In genomic region chr19:45994456-45994988, GRCh38 we compare ENCODE assay signal across 8 cellular contexts. TPM values are rescaled to one million over a fixed set of nuclear protein-coding genes. Genes with fewer than 3 reads are reported as not detected.
A peak's percentile ranks its signal among the peaks of the same experiment; 100 is the strongest.
DNase-seq lines count a peak whose midpoint lies in the region; ATAC-seq, FAIRE-seq and TF ChIP-seq lines count a peak whose summit lies in the region.

No MANE protein-coding gene starts in this region.

- H3K36me3 ChIP-seq in PC-3 (ENCODE audit: low read depth, low read length) (no peaks in the 10 kb centered on the region), cardiac muscle cell (no peaks in the 10 kb centered on the region)

- DNase-seq in PC-3 (no peak), cardiac muscle cell (ENCODE audit: low read depth in 1 of 2, low spot score in 1 of 2) (no peak), immature natural killer cell (no peak), GM19239 (ENCODE audit: insufficient read length, low spot score) (no peak), NCI-H2227 treated with DMSO at 0.1 percent for 48 hours (lab: John Stamatoyannopoulos, UW) (no peak)
- no peak for DNase-seq in stimulated activated effector memory CD8-positive, alpha-beta T cell treated with anti-CD3 and anti-CD28 coated beads, Interleukin-12 subunit alpha, Interleukin-12 subunit beta, amount 100 ng/mL, for 72 hours (ENCODE audit: low spot score in 2 of 2)

- POLR2A ChIA-PET in PC-3 (lab: Charles Lee; ENCODE audit: unreplicated experiment) = interaction anchor here (0.6 kb wide), 3 partner anchors 11 to 91 kb away, joined by 3 to 12 read pairs (median 4); no protein-coding TSS in a partner anchor

- H3K27me3 Mint-ChIP-seq in immature natural killer cell (ENCODE audit: low read depth in 3 of 3) = peaks cover 3 to 8% (median 5%) of the 10 kb centered on the region in 3 donors

- H3K4me1 Mint-ChIP-seq in stimulated activated effector memory CD8-positive, alpha-beta T cell treated with anti-CD3 and anti-CD28 coated beads, Interleukin-12 subunit alpha, Interleukin-12 subunit beta, amount 100 ng/mL, for 72 hours = peaks cover 11% of the 10 kb centered on the region
- H3K4me1 Mint-ChIP-seq in immature natural killer cell = peaks cover 2 to 8% of the 10 kb centered on the region in 2 donors

- H3K4me3 ChIP-seq in PC-3 (ENCODE audit: low read length) (peak overlapping the region; percentile 75), cardiac muscle cell (peak overlapping the region; percentile 37)

- H2AFZ ChIP-seq in PC-3 (ENCODE audit: low read length) = peak overlapping the region; percentile 97

- H3K9ac ChIP-seq in PC-3 (ENCODE audit: low read length) = peak overlapping the region; percentile 53

- no peaks in the 10 kb centered on the region for H4K20me1 ChIP-seq in PC-3 (ENCODE audit: low read length)

- peak; percentile 12 for ATAC-seq in GM19467 (IDR thresholded peaks at IDR 0.05; ENCODE audit: unreplicated experiment)
- peak; percentile 30 for ATAC-seq in PC-3
- ATAC-seq in stimulated activated effector memory CD8-positive, alpha-beta T cell treated with anti-CD3 and anti-CD28 coated beads, Interleukin-12 subunit alpha, Interleukin-12 subunit beta, amount 100 ng/mL, for 72 hours = peak; percentile 4
- ATAC-seq in HG03135 (IDR thresholded peaks at IDR 0.05; ENCODE audit: unreplicated experiment) = no peak

- no peaks in the 10 kb centered on the region for H3K9me3 Mint-ChIP-seq in stimulated activated effector memory CD8-positive, alpha-beta T cell treated with anti-CD3 and anti-CD28 coated beads, Interleukin-12 subunit alpha, Interleukin-12 subunit beta, amount 100 ng/mL, for 72 hours
- no peaks in the 10 kb centered on the region for H3K9me3 Mint-ChIP-seq in immature natural killer cell

- H3K9me2 ChIP-seq in PC-3 (replicated peaks; ENCODE audit: low read length) = no peaks in the 10 kb centered on the region

- H3F3A ChIP-seq in PC-3 (ENCODE audit: low read length, unreplicated experiment) = no peaks in the 10 kb centered on the region

- peak overlapping the region; percentile 83 for H3K4me2 ChIP-seq in PC-3 (ENCODE audit: low read length)

- no peak overlapping the region for H3K27ac ChIP-seq in PC-3 (ENCODE audit: low read length)
- H3K27ac ChIP-seq in cardiac muscle cell = no peak overlapping the region

- no peak for FAIRE-seq in GM19239 (lab: Jason Lieb, UNC)

- H3K27ac Mint-ChIP-seq in stimulated activated effector memory CD8-positive, alpha-beta T cell treated with anti-CD3 and anti-CD28 coated beads, Interleukin-12 subunit alpha, Interleukin-12 subunit beta, amount 100 ng/mL, for 72 hours = no peak overlapping the region
- H3K27ac Mint-ChIP-seq in immature natural killer cell = peak overlapping the region in 1 of 6 donors; percentile 60

- H3K4me1 ChIP-seq in PC-3 (ENCODE audit: insufficient read depth, low read length) (no peaks in the 10 kb centered on the region; the same call in 1 of the 2 replicates), cardiac muscle cell (ENCODE audit: low read depth) (no peaks in the 10 kb centered on the region)

- no peaks in the 10 kb centered on the region for H3K36me3 Mint-ChIP-seq in stimulated activated effector memory CD8-positive, alpha-beta T cell treated with anti-CD3 and anti-CD28 coated beads, Interleukin-12 subunit alpha, Interleukin-12 subunit beta, amount 100 ng/mL, for 72 hours
- H3K36me3 Mint-ChIP-seq in immature natural killer cell = peaks cover 6 to 8% (median 7%) of the 10 kb centered on the region in 3 donors

- intact Hi-C loops in PC-3 (cut with micrococcal nuclease) = loop anchor here (10.0 kb wide), 1 partner anchor 70 kb away; no protein-coding TSS in a partner anchor

- no peaks in the 10 kb centered on the region for H3K27me3 ChIP-seq in PC-3 (ENCODE audit: low read length)
- peaks cover 4% of the 10 kb centered on the region for H3K27me3 ChIP-seq in cardiac muscle cell

- peaks cover 10% of the 10 kb centered on the region; the same call in 1 of the 2 replicates for H3K79me2 ChIP-seq in PC-3 (ENCODE audit: low read length)

- no peak for TF ChIP-seq CTCF in PC-3 (conservative IDR thresholded peaks at IDR 0.05; ENCODE audit: low read depth, low read length)
- no peak for TF ChIP-seq CTCF in cardiac muscle cell (IDR thresholded peaks at IDR 0.05; ENCODE audit: low read depth, low read length)

- BruUV-seq in PC-3 (replicated peaks; lab: Mats Ljungman, UMichigan) = TSS peak; percentile 44

- H3K4me3 Mint-ChIP-seq in stimulated activated effector memory CD8-positive, alpha-beta T cell treated with anti-CD3 and anti-CD28 coated beads, Interleukin-12 subunit alpha, Interleukin-12 subunit beta, amount 100 ng/mL, for 72 hours = no peak overlapping the region
- no peak overlapping the region for H3K4me3 Mint-ChIP-seq in immature natural killer cell

- no peaks in the 10 kb centered on the region for H3K9me3 ChIP-seq in PC-3 (ENCODE audit: low read length)
- no peaks in the 10 kb centered on the region for H3K9me3 ChIP-seq in cardiac muscle cell (ENCODE audit: low read depth)

- CTCF ChIA-PET in PC-3 (lab: Charles Lee) = interaction anchor here (0.5 kb wide), 1 partner anchor 25 kb away, joined by 6 read pairs; no protein-coding TSS in a partner anchor

RNA-seq across cellular contexts. Expression of gene CCDC61, which starts 0.7 kb away (rescaled TPM):
- 6.3 and 7.7 TPM in 2 replicates for total RNA-seq in PC-3 (2014; rRNA removed)
- total RNA-seq in cardiac muscle cell = 4.9 and 8.8 TPM in 2 replicates
- 5.2 and 5.8 TPM in 2 replicates for polyA plus RNA-seq in cardiac muscle cell
- 1 to 10 TPM; 5.7 to 9.8 (median 6.1) TPM for polyA plus RNA-seq in immature natural killer cell

RNA-seq across cellular contexts. Expression of gene NOVA2, which starts 20.9 kb away (rescaled TPM):
- total RNA-seq in PC-3 (2014; rRNA removed) (0.06 TPM in 1 of 2 replicates, not detected in the other), cardiac muscle cell (0.35 and 0.71 TPM in 2 replicates)
- polyA plus RNA-seq in cardiac muscle cell (0.17 and 0.42 TPM in 2 replicates), immature natural killer cell (not detected)

RNA-seq across cellular contexts. Expression of gene PGLYRP1, which starts 28.3 kb away (rescaled TPM):
- total RNA-seq in PC-3 (2014; rRNA removed) = not detected in 2 replicates
- total RNA-seq in cardiac muscle cell = not detected in 2 replicates
- polyA plus RNA-seq in cardiac muscle cell = 0.20 TPM in 1 of 2 replicates, not detected in the other
- not detected for polyA plus RNA-seq in immature natural killer cell

RNA-seq across cellular contexts. Expression of gene IGFL4, which starts 46.3 kb away (rescaled TPM):
- total RNA-seq in PC-3 (2014; rRNA removed) (not detected in 2 replicates), cardiac muscle cell (0.21 and 0.25 TPM in 2 replicates)
- polyA plus RNA-seq in cardiac muscle cell (0.26 and 0.67 TPM in 2 replicates), immature natural killer cell (not detected)
